8 cellular contexts compared by ENCODE assay signal in genomic region chr4:104494822-104495559, GRCh38. TPM values are rescaled to one million over a fixed set of nuclear protein-coding genes. Genes with fewer than 3 reads are reported as not detected.
DNase-seq lines count a peak whose midpoint lies in the region; ATAC-seq and TF ChIP-seq lines count a peak whose summit lies in the region.

Gene CXXC4, minus strand, starts transcription at chr4:104494894. Its CDS starts 3,092 bp downstream, at chr4:104491802.

- TF ChIP-seq CTCF in WERI-Rb-1 (IDR thresholded peaks at IDR 0.05; ENCODE audit: low read depth, low read length) = no peak
- TF ChIP-seq CTCF in epithelial cell of proximal tubule (conservative IDR thresholded peaks at IDR 0.05; ENCODE audit: low read depth, low read length) = no peak
- no peak for TF ChIP-seq CTCF in mucosa of descending colon (IDR thresholded peaks at IDR 0.05)
- TF ChIP-seq CTCF in upper lobe of right lung (IDR thresholded peaks at IDR 0.05) = no peak

- ATAC-seq in mucosa of descending colon (peak; percentile 79), upper lobe of right lung (peak; percentile 82)

- H3K4me3 ChIP-seq in WERI-Rb-1 (ENCODE audit: low read depth, low read length) (peak within 1 kb of the TSS; percentile 82), epithelial cell of proximal tubule (ENCODE audit: low read depth, low read length) (peak within 1 kb of the TSS; percentile 60), mucosa of descending colon (peak within 1 kb of the TSS; percentile 9), upper lobe of right lung (peak within 1 kb of the TSS; percentile 53)

- H3K27me3 ChIP-seq in WERI-Rb-1 (ENCODE audit: insufficient read depth, low read depth, severe bottlenecking) = no peaks in the 10 kb centered on the region
- peaks cover 26% of the 10 kb centered on the region for H3K27me3 ChIP-seq in upper lobe of right lung

- no peaks in the 10 kb centered on the region for H3K36me3 ChIP-seq in ES-I3 (ENCODE audit: insufficient read depth, low read length)
- H3K36me3 ChIP-seq in WERI-Rb-1 = 0 out of 2 replicates have a peak, but pooled peaks cover 2% of the 10 kb centered on the region
- H3K36me3 ChIP-seq in mucosa of descending colon (ENCODE audit: low read depth) = no peaks in the 10 kb centered on the region
- no peaks in the 10 kb centered on the region for H3K36me3 ChIP-seq in upper lobe of right lung

- peaks cover 14% of the 10 kb centered on the region for H3K4me1 ChIP-seq in ES-I3 (ENCODE audit: insufficient read depth, low read length)
- no peaks in the 10 kb centered on the region for H3K4me1 ChIP-seq in mucosa of descending colon (ENCODE audit: low read depth)
- H3K4me1 ChIP-seq in upper lobe of right lung = peaks cover 4% of the 10 kb centered on the region

- DNase-seq in H4 (ENCODE audit: low spot score) (peak; percentile 76), NCI-H2029 (lab: John Stamatoyannopoulos, UW) (peak; percentile 87), WERI-Rb-1 (peak; percentile 95), epithelial cell of proximal tubule (ENCODE audit: low read depth) (no peak), mucosa of descending colon (peak; percentile 63 to 73 (median 71)), upper lobe of right lung (peak; percentile 80)
- no peak for DNase-seq in stimulated activated CD4-positive, alpha-beta T cell treated with anti-CD3 and anti-CD28 coated beads, Interleukin-4, amount 100 ng/mL, for 1 hour

- H3K27ac ChIP-seq in WERI-Rb-1 = peak within 1 kb of the TSS; percentile 98
- peak within 1 kb of the TSS; percentile 67 for H3K27ac ChIP-seq in upper lobe of right lung

- intact Hi-C loops in mucosa of descending colon (cut with DNase I, micrococcal nuclease) = no loop called here
- intact Hi-C loops in upper lobe of right lung (cut with DNase I) = no loop called here

- H3K9me3 ChIP-seq in ES-I3 (ENCODE audit: control insufficient read depth, insufficient read depth, low read length) (no peaks in the 10 kb centered on the region), WERI-Rb-1 (ENCODE audit: severe bottlenecking) (no peaks in the 10 kb centered on the region), mucosa of descending colon (no peaks in the 10 kb centered on the region), upper lobe of right lung (no peaks in the 10 kb centered on the region)

- H3K9ac ChIP-seq in ES-I3 (ENCODE audit: low read depth, low read length) = peak within 1 kb of the TSS; percentile 68

RNA-seq across cellular contexts. Expression of gene CXXC4, which starts in this region (rescaled TPM):
- total RNA-seq in H4 (2014; rRNA removed; shearing (Covaris generic)) = 1.6 and 1.9 TPM in 2 replicates
- total RNA-seq in epithelial cell of proximal tubule = under 0.01 and 0.29 TPM in 2 replicates
- 1 to 10 TPM in 2 of 3 donors, under 1 TPM in 1; 0.96 to 4.2 (median 1.7) TPM for total RNA-seq in mucosa of descending colon
- total RNA-seq in upper lobe of right lung = 0.61 TPM

Comparison
In these comparisons a context has a peak if more than half of its experiments do, and no peak if none do; other contexts are left out.
1. Peak in DNase-seq, ATAC-seq, H3K4me3 ChIP-seq and H3K27ac ChIP-seq in upper lobe of right lung; RNA of the gene not detected or under 1 TPM.
2. DNase-seq: peak in H4 (single experiment), NCI-H2029 (single experiment), WERI-Rb-1 (single experiment) and mucosa of descending colon (3 of 3); none in epithelial cell of proximal tubule (single experiment) and stimulated activated CD4-positive, alpha-beta T cell treated with anti-CD3 and anti-CD28 coated beads, Interleukin-4, amount 100 ng/mL, for 1 hour (single experiment).
3. H3K4me3 ChIP-seq: peak in every context shown above with its lines; median percentile 82 in WERI-Rb-1; 60 in epithelial cell of proximal tubule; 53 in upper lobe of right lung; 9 in mucosa of descending colon.